Comparison of ENCODE assay signal across 3 cellular contexts in the genomic region with DNA sequence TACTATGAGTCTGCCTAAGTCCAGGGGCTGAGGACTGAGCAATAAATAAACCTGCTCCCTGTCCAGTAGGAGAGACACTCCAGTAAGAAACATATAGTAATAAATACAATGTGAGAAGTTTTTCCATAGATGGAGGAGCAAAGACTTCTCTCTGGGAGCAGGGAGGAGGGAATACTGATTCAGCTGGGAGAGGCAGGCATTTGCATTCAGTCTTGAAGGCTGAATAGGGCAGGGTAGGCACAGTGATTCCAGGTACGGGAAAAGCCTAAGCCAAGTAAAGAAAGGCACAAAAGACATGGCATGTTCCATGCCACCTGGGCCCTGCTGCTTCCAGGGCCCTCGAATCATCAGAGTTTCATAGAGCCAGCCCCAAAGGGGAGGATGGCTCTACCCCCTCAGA.
"Had no signal": no experiment of that assay in that cellular context is flagged by ENCODE, and none has a peak within 500 bp of the region (broad histone marks: within the 10 kb centered on the region; RNA-seq: fewer than 3 reads in every experiment).

No MANE protein-coding gene starts in this region.

- ATAC-seq: GM12878 had no signal

- DNase-seq: GDM1, GF-D8 had no signal

- H3K4me3 ChIP-seq: GM12878 had no signal
